ENCODE assay signal across 8 cellular contexts in genomic region chr1:1782399-1783221, GRCh38. TPM values are rescaled to one million over a fixed set of nuclear protein-coding genes. Genes with fewer than 3 reads are reported as not detected.
DNase-seq lines count a peak whose midpoint lies in the region; ATAC-seq and TF ChIP-seq lines count a peak whose summit lies in the region.

No MANE protein-coding gene starts in this region.

- no peak for TF ChIP-seq CTCF in AG09309 (IDR thresholded peaks at IDR 0.05; ENCODE audit: control insufficient read depth, insufficient read depth, low read depth, low read length, missing control alignments)
- no peak for TF ChIP-seq CTCF in upper lobe of right lung (IDR thresholded peaks at IDR 0.05)

- ATAC-seq in upper lobe of right lung = peak; percentile 58
- ATAC-seq in HG02763 (IDR thresholded peaks at IDR 0.05; ENCODE audit: unreplicated experiment) = no peak
- no peak for ATAC-seq in GM21576 (IDR thresholded peaks at IDR 0.05; ENCODE audit: unreplicated experiment)

- no peaks in the 10 kb centered on the region for H3K27me3 ChIP-seq in effector memory CD4-positive, alpha-beta T cell (replicated peaks; ENCODE audit: control insufficient read depth, insufficient read depth, low read length, poor library complexity, severe bottlenecking)
- H3K27me3 ChIP-seq in upper lobe of right lung = no peaks in the 10 kb centered on the region

- intact Hi-C loops in upper lobe of right lung (cut with DNase I) = no loop called here

- peaks cover 50% of the 10 kb centered on the region for H3K4me1 ChIP-seq in effector memory CD4-positive, alpha-beta T cell (ENCODE audit: control insufficient read depth, insufficient read depth, low read length, poor library complexity, severe bottlenecking)
- peaks cover 50% of the 10 kb centered on the region for H3K4me1 ChIP-seq in upper lobe of right lung

- DNase-seq in AG09309 (ENCODE audit: low read depth) = peak; percentile 8
- peak; percentile 56 for DNase-seq in HT1080 (ENCODE audit: low read depth)
- peak; percentile 62 for DNase-seq in SW480 (ENCODE audit: low spot score)
- no peak for DNase-seq in effector memory CD4-positive, alpha-beta T cell
- DNase-seq in midbrain (lab: John Stamatoyannopoulos, UW) = peak; percentile 26
- DNase-seq in upper lobe of right lung = peak; percentile 88

- H3K9me3 ChIP-seq in effector memory CD4-positive, alpha-beta T cell (ENCODE audit: control insufficient read depth, low read length) = no peaks in the 10 kb centered on the region
- no peaks in the 10 kb centered on the region for H3K9me3 ChIP-seq in upper lobe of right lung

- peaks cover 29% of the 10 kb centered on the region for H3K36me3 ChIP-seq in effector memory CD4-positive, alpha-beta T cell (ENCODE audit: control insufficient read depth, insufficient read depth, low read length)
- peaks cover 29% of the 10 kb centered on the region for H3K36me3 ChIP-seq in upper lobe of right lung

- H3K27ac ChIP-seq in effector memory CD4-positive, alpha-beta T cell (ENCODE audit: insufficient read depth, low read length, poor library complexity, severe bottlenecking) = peak overlapping the region; percentile 39
- H3K27ac ChIP-seq in upper lobe of right lung = peak overlapping the region; percentile 69

- H3K4me3 ChIP-seq in AG09309 (ENCODE audit: control insufficient read depth, low read depth, low read length) = no peak overlapping the region
- peak overlapping the region; percentile 38 for H3K4me3 ChIP-seq in effector memory CD4-positive, alpha-beta T cell (ENCODE audit: insufficient read depth, low read depth, low read length, poor library complexity, severe bottlenecking)
- H3K4me3 ChIP-seq in upper lobe of right lung = peak overlapping the region; percentile 40

RNA-seq across cellular contexts. Expression of gene NADK, which starts 4.3 kb away (rescaled TPM):
- 44.7 and 58.5 TPM in 2 replicates for total RNA-seq in HT1080 (2014; rRNA removed; shearing (Covaris generic))
- 34.2 and 34.7 TPM in 2 replicates for polyA plus RNA-seq in HT1080 (2015; cell fraction: cytosol; rRNA removed)
- 60.4 and 63.3 TPM in 2 replicates for polyA plus RNA-seq in HT1080 (2015; cell fraction: nucleus; rRNA removed)
- total RNA-seq in upper lobe of right lung = 99.2 TPM

RNA-seq across cellular contexts. Expression of gene CDK11A, which starts 58.5 kb away (rescaled TPM):
- total RNA-seq in HT1080 (2014; rRNA removed; shearing (Covaris generic)) = 11.8 and 13.4 TPM in 2 replicates
- polyA plus RNA-seq in HT1080 (2015; cell fraction: cytosol; rRNA removed) = 4.7 and 5.4 TPM in 2 replicates
- polyA plus RNA-seq in HT1080 (2015; cell fraction: nucleus; rRNA removed) = 54.3 and 60.9 TPM in 2 replicates
- 51.7 TPM for total RNA-seq in upper lobe of right lung

Comparison
In these comparisons a context has a peak if more than half of its experiments do, and no peak if none do; other contexts are left out.
1. DNase-seq: peak in AG09309 (single experiment), HT1080 (single experiment), SW480 (single experiment), midbrain (single experiment) and upper lobe of right lung (single experiment); none in effector memory CD4-positive, alpha-beta T cell (0 of 3).